10 cellular contexts compared by ENCODE assay signal in genomic region chr7:158325530-158326381, GRCh38.
A peak's percentile ranks its signal among the peaks of the same experiment; 100 is the strongest.
DNase-seq lines count a peak whose midpoint lies in the region; ATAC-seq and TF ChIP-seq lines count a peak whose summit lies in the region.
"Had no signal": no experiment of that assay in that cellular context is flagged by ENCODE, and none has a peak within 500 bp of the region (broad histone marks: within the 10 kb centered on the region; RNA-seq: fewer than 3 reads in every experiment).

No MANE protein-coding gene starts in this region.

- H3K9me3 Mint-ChIP-seq in activated naive CD4-positive, alpha-beta T cell treated with anti-CD3 and anti-CD28 coated beads, Interleukin-2, amount 50 U/mL, for 72 hours = peaks cover 18 to 22% of the 10 kb centered on the region in 2 donors

- intact Hi-C loops in left lung (cut with DNase I) = no loop called here
- intact Hi-C loops in gastrocnemius medialis (cut with DNase I; ENCODE audit: low total_unique reads) = no loop called here
- intact Hi-C loops in ovary (cut with DNase I) = no loop called here

- H3K36me3 Mint-ChIP-seq in activated naive CD4-positive, alpha-beta T cell treated with anti-CD3 and anti-CD28 coated beads, Interleukin-2, amount 50 U/mL, for 72 hours = peaks cover 16 to 19% of the 10 kb centered on the region in 2 donors

- H3K4me3 ChIP-seq in WERI-Rb-1 (ENCODE audit: low read depth, low read length) (no peak overlapping the region), left lung (no peak overlapping the region), gastrocnemius medialis (no peak overlapping the region), ovary (no peak overlapping the region)

- in situ Hi-C loops in gastrocnemius medialis (cut with MboI; ENCODE audit: low sequenced_read_pairs in 4 of 4) = no loop called here

- peak; percentile 99 for TF ChIP-seq CTCF in WERI-Rb-1 (IDR thresholded peaks at IDR 0.05; ENCODE audit: low read depth, low read length)
- TF ChIP-seq CTCF in left lung (IDR thresholded peaks at IDR 0.05) = no peak
- no peak for TF ChIP-seq CTCF in gastrocnemius medialis (IDR thresholded peaks at IDR 0.05 in 4 of 5, conservative IDR thresholded peaks at IDR 0.05 in 1 of 5)
- no peak for TF ChIP-seq CTCF in ovary (IDR thresholded peaks at IDR 0.05)

- ATAC-seq in left lung (peak; percentile 52), gastrocnemius medialis (no peak)
- no peak for ATAC-seq in activated naive CD4-positive, alpha-beta T cell treated with anti-CD3 and anti-CD28 coated beads, Interleukin-2, amount 50 U/mL, for 72 hours

- H3K36me3 ChIP-seq in WERI-Rb-1 (no peaks in the 10 kb centered on the region), left lung (no peaks in the 10 kb centered on the region), gastrocnemius medialis (no peaks in the 10 kb centered on the region), ovary (no peaks in the 10 kb centered on the region)

- no peak for TF ChIP-seq POLR2A in gastrocnemius medialis (IDR thresholded peaks at IDR 0.05)
- TF ChIP-seq POLR2A in ovary (IDR thresholded peaks at IDR 0.05) = no peak

- no peak overlapping the region for H3K27ac ChIP-seq in WERI-Rb-1
- no peak overlapping the region for H3K27ac ChIP-seq in left lung
- H3K27ac ChIP-seq in gastrocnemius medialis = no peak overlapping the region
- no peak overlapping the region for H3K27ac ChIP-seq in ovary

- H3K4me1 ChIP-seq in left lung (no peaks in the 10 kb centered on the region), gastrocnemius medialis (no peaks in the 10 kb centered on the region), ovary (ENCODE audit: insufficient read depth) (no peaks in the 10 kb centered on the region)

- no peak overlapping the region for H3K27ac Mint-ChIP-seq in activated naive CD4-positive, alpha-beta T cell treated with anti-CD3 and anti-CD28 coated beads, Interleukin-2, amount 50 U/mL, for 72 hours
- H3K27ac Mint-ChIP-seq: activated naive CD8-positive, alpha-beta T cell treated with anti-CD3 and anti-CD28 coated beads, Interleukin-2, amount 10 ng/mL, durations not matched to agents 7 days and 5 days had no signal

- peak; percentile 70 for DNase-seq in Ammon's horn (ENCODE audit: low spot score)
- DNase-seq in NCI-H1417 (lab: John Stamatoyannopoulos, UW) = peak; percentile 97 to 99 (median 97)
- peak; percentile 91 for DNase-seq in WERI-Rb-1
- no peak for DNase-seq in left lung
- DNase-seq in Kasumi-1 (lab: John Stamatoyannopoulos, UW) = no peak
- DNase-seq in gastrocnemius medialis = no peak
- DNase-seq in activated naive CD4-positive, alpha-beta T cell treated with anti-CD3 and anti-CD28 coated beads, Interleukin-2, amount 50 U/mL, for 72 hours (ENCODE audit: low spot score in 2 of 2) = no peak
- no peak for DNase-seq in ovary
- DNase-seq: activated naive CD8-positive, alpha-beta T cell treated with anti-CD3 and anti-CD28 coated beads, Interleukin-2, amount 10 ng/mL, durations not matched to agents 7 days and 5 days; SW 1271 had no signal

- TF ChIP-seq EP300 in ovary (IDR thresholded peaks at IDR 0.05) = no peak

- H3K27me3 ChIP-seq in WERI-Rb-1 (ENCODE audit: insufficient read depth, low read depth, severe bottlenecking) (no peaks in the 10 kb centered on the region), left lung (peaks cover 0 to 42% of the 10 kb centered on the region in 2 donors), gastrocnemius medialis (no peaks in the 10 kb centered on the region), ovary (no peaks in the 10 kb centered on the region)

- H3K9me3 ChIP-seq in WERI-Rb-1 (ENCODE audit: severe bottlenecking) (no peaks in the 10 kb centered on the region), left lung (peaks cover 0 to 21% of the 10 kb centered on the region in 2 donors), gastrocnemius medialis (no peaks in the 10 kb centered on the region), ovary (no peaks in the 10 kb centered on the region)

- 26 to 47% (median 35%) methylated on average over 22 to 27 of the region's 27 CpGs for WGBS in ovary, 3 donors

Comparison
In these comparisons a context has a peak if more than half of its experiments do, and no peak if none do; other contexts are left out.
1. DNase-seq: peak in Ammon's horn (single experiment), NCI-H1417 (3 of 3) and WERI-Rb-1 (single experiment); none in left lung (0 of 2), Kasumi-1 (0 of 2), gastrocnemius medialis (0 of 2), activated naive CD4-positive, alpha-beta T cell treated with anti-CD3 and anti-CD28 coated beads, Interleukin-2, amount 50 U/mL, for 72 hours (0 of 2) and ovary (0 of 5).